23 cellular contexts compared by ENCODE assay signal in genomic region chr5:53099546-53099945, GRCh38. TPM values are rescaled to one million over a fixed set of nuclear protein-coding genes. Genes with fewer than 3 reads are reported as not detected.
DNase-seq lines count a peak whose midpoint lies in the region; ATAC-seq lines count a peak whose summit lies in the region.
"Had no signal": no experiment of that assay in that cellular context is flagged by ENCODE, and none has a peak within 500 bp of the region (broad histone marks: within the 10 kb centered on the region; RNA-seq: fewer than 3 reads in every experiment).

No MANE protein-coding gene starts in this region.

- CTCF ChIA-PET in activated CD8-positive, alpha-beta T cell treated with anti-CD3 and anti-CD28 coated beads, Interleukin-2, amount 10 ng/mL, durations not matched to agents 7 days and 5 days (lab: Charles Lee): interaction anchor here (1.0 to 15.9 kb wide), 5 partner anchors 10 to 154 kb away, joined by 3 to 282 read pairs (median 5); no protein-coding TSS in a partner anchor

- peak overlapping the region; percentile 31 for H3K27ac ChIP-seq in stomach smooth muscle (ENCODE audit: low read length)
- H3K27ac ChIP-seq: neural progenitor cell, transverse colon had no signal

- no peaks in the 10 kb centered on the region for H3K9me3 Mint-ChIP-seq in activated T-cell treated with anti-CD3 and anti-CD28 coated beads, Interleukin-2, amount 50 U/mL, for 24 hours
- H3K9me3 Mint-ChIP-seq in activated naive CD8-positive, alpha-beta T cell treated with anti-CD3 and anti-CD28 coated beads, Interleukin-2, amount 50 U/mL, for 24 hours: no peaks in the 10 kb centered on the region
- no peaks in the 10 kb centered on the region for H3K9me3 Mint-ChIP-seq in activated CD8-positive, alpha-beta T cell treated with anti-CD3 and anti-CD28 coated beads, Interleukin-2, amount 10 ng/mL, durations not matched to agents 7 days and 5 days (ENCODE audit: insufficient read depth)
- H3K9me3 Mint-ChIP-seq: activated CD8-positive, alpha-beta T cell treated with anti-CD3 and anti-CD28 coated beads for 36 hours; activated T-cell treated with anti-CD3 and anti-CD28 coated beads, Interleukin-2, amount 50 U/mL, for 72 hours; effector memory CD8-positive, alpha-beta T cell; IgD-negative memory B cell; neural progenitor cell; stimulated activated naive B cell treated with anti-CD40 and anti-IgM and Interleukin-4, amounts not matched to agents 10 μg/mL and 1 μg/mL and 100 μg/mL, for 72 hours; WTC11 had no signal

- peak overlapping the region; percentile 39 for H3K27ac Mint-ChIP-seq in activated T-cell treated with anti-CD3 and anti-CD28 coated beads, Interleukin-2, amount 50 U/mL, for 24 hours
- peak overlapping the region; percentile 7 for H3K27ac Mint-ChIP-seq in activated naive CD8-positive, alpha-beta T cell treated with anti-CD3 and anti-CD28 coated beads, Interleukin-2, amount 50 U/mL, for 24 hours
- no peak overlapping the region for H3K27ac Mint-ChIP-seq in activated CD8-positive, alpha-beta T cell treated with anti-CD3 and anti-CD28 coated beads, Interleukin-2, amount 10 ng/mL, durations not matched to agents 7 days and 5 days
- H3K27ac Mint-ChIP-seq: activated CD8-positive, alpha-beta T cell treated with anti-CD3 and anti-CD28 coated beads for 36 hours; IgD-negative memory B cell; neural progenitor cell; stimulated activated naive B cell treated with anti-CD40 and anti-IgM and Interleukin-4, amounts not matched to agents 10 μg/mL and 1 μg/mL and 100 μg/mL, for 72 hours; WTC11 had no signal

- POLR2A ChIA-PET in activated CD8-positive, alpha-beta T cell treated with anti-CD3 and anti-CD28 coated beads, Interleukin-2, amount 10 ng/mL, durations not matched to agents 7 days and 5 days (lab: Charles Lee): no interaction called here

- no peaks in the 10 kb centered on the region for H3K27me3 ChIP-seq in stomach smooth muscle (ENCODE audit: control insufficient read depth in 1 of 2, insufficient read depth in 2 of 2, low read length in 2 of 2)
- H3K27me3 ChIP-seq: neural progenitor cell, transverse colon had no signal

- no peaks in the 10 kb centered on the region for H3K4me1 ChIP-seq in stomach smooth muscle (ENCODE audit: control insufficient read depth, insufficient read depth, low read length)
- H3K4me1 ChIP-seq: neural progenitor cell, transverse colon had no signal

- ATAC-seq in activated naive CD8-positive, alpha-beta T cell treated with anti-CD3 and anti-CD28 coated beads, Interleukin-2, amount 50 U/mL, for 24 hours: no peak
- ATAC-seq in activated CD8-positive, alpha-beta T cell treated with anti-CD3 and anti-CD28 coated beads, Interleukin-2, amount 10 ng/mL, durations not matched to agents 7 days and 5 days: no peak
- ATAC-seq: activated CD8-positive, alpha-beta T cell treated with anti-CD3 and anti-CD28 coated beads for 36 hours; activated T-cell treated with anti-CD3 and anti-CD28 coated beads, Interleukin-2, amount 50 U/mL, for 72 hours; effector memory CD8-positive, alpha-beta T cell; left cardiac atrium; Right ventricle myocardium inferior; WTC11 had no signal

- H3K4me1 Mint-ChIP-seq in activated T-cell treated with anti-CD3 and anti-CD28 coated beads, Interleukin-2, amount 50 U/mL, for 24 hours (ENCODE audit: low read depth): peaks cover 10% of the 10 kb centered on the region
- H3K4me1 Mint-ChIP-seq in activated naive CD8-positive, alpha-beta T cell treated with anti-CD3 and anti-CD28 coated beads, Interleukin-2, amount 50 U/mL, for 24 hours: peaks cover 4% of the 10 kb centered on the region
- peaks cover 12% of the 10 kb centered on the region for H3K4me1 Mint-ChIP-seq in activated CD8-positive, alpha-beta T cell treated with anti-CD3 and anti-CD28 coated beads, Interleukin-2, amount 10 ng/mL, durations not matched to agents 7 days and 5 days (ENCODE audit: low read depth)
- H3K4me1 Mint-ChIP-seq: WTC11 had no signal

- H3K4me3 ChIP-seq in stomach smooth muscle (ENCODE audit: low read length in 2 of 2): no peak overlapping the region
- H3K4me3 ChIP-seq: neural progenitor cell, transverse colon had no signal

- peaks cover 81% of the 10 kb centered on the region for H3K36me3 Mint-ChIP-seq in activated T-cell treated with anti-CD3 and anti-CD28 coated beads, Interleukin-2, amount 50 U/mL, for 24 hours (ENCODE audit: low read depth)
- peaks cover 23% of the 10 kb centered on the region for H3K36me3 Mint-ChIP-seq in activated naive CD8-positive, alpha-beta T cell treated with anti-CD3 and anti-CD28 coated beads, Interleukin-2, amount 50 U/mL, for 24 hours (ENCODE audit: low read depth)
- H3K36me3 Mint-ChIP-seq in activated CD8-positive, alpha-beta T cell treated with anti-CD3 and anti-CD28 coated beads, Interleukin-2, amount 10 ng/mL, durations not matched to agents 7 days and 5 days (ENCODE audit: low read depth): peaks cover 57% of the 10 kb centered on the region
- H3K36me3 Mint-ChIP-seq: WTC11 had no signal

- no peak overlapping the region for H3K9ac ChIP-seq in stomach smooth muscle (ENCODE audit: low read length in 2 of 2)
- H3K9ac ChIP-seq: neural progenitor cell had no signal

- H3K27me3 Mint-ChIP-seq in activated T-cell treated with anti-CD3 and anti-CD28 coated beads, Interleukin-2, amount 50 U/mL, for 24 hours: no peaks in the 10 kb centered on the region
- no peaks in the 10 kb centered on the region for H3K27me3 Mint-ChIP-seq in activated naive CD8-positive, alpha-beta T cell treated with anti-CD3 and anti-CD28 coated beads, Interleukin-2, amount 50 U/mL, for 24 hours
- no peaks in the 10 kb centered on the region for H3K27me3 Mint-ChIP-seq in activated CD8-positive, alpha-beta T cell treated with anti-CD3 and anti-CD28 coated beads, Interleukin-2, amount 10 ng/mL, durations not matched to agents 7 days and 5 days (ENCODE audit: low read depth)
- H3K27me3 Mint-ChIP-seq: activated CD8-positive, alpha-beta T cell treated with anti-CD3 and anti-CD28 coated beads for 36 hours; effector memory CD8-positive, alpha-beta T cell; IgD-negative memory B cell; stimulated activated naive B cell treated with anti-CD40 and anti-IgM and Interleukin-4, amounts not matched to agents 10 μg/mL and 1 μg/mL and 100 μg/mL, for 72 hours had no signal

- H3K9me3 ChIP-seq in stomach smooth muscle (ENCODE audit: control insufficient read depth in 2 of 2, low read length in 2 of 2): no peaks in the 10 kb centered on the region
- H3K9me3 ChIP-seq: transverse colon had no signal

- H3K4me3 Mint-ChIP-seq in activated T-cell treated with anti-CD3 and anti-CD28 coated beads, Interleukin-2, amount 50 U/mL, for 24 hours: no peak overlapping the region
- no peak overlapping the region for H3K4me3 Mint-ChIP-seq in activated naive CD8-positive, alpha-beta T cell treated with anti-CD3 and anti-CD28 coated beads, Interleukin-2, amount 50 U/mL, for 24 hours
- H3K4me3 Mint-ChIP-seq in activated CD8-positive, alpha-beta T cell treated with anti-CD3 and anti-CD28 coated beads, Interleukin-2, amount 10 ng/mL, durations not matched to agents 7 days and 5 days: no peak overlapping the region
- H3K4me3 Mint-ChIP-seq: activated CD8-positive, alpha-beta T cell treated with anti-CD3 and anti-CD28 coated beads for 36 hours; activated T-cell treated with anti-CD3 and anti-CD28 coated beads, Interleukin-2, amount 50 U/mL, for 72 hours; effector memory CD8-positive, alpha-beta T cell; IgD-negative memory B cell; neural progenitor cell; stimulated activated naive B cell treated with anti-CD40 and anti-IgM and Interleukin-4, amounts not matched to agents 10 μg/mL and 1 μg/mL and 100 μg/mL, for 72 hours; WTC11 had no signal

- no peak for DNase-seq in activated T-cell treated with anti-CD3 and anti-CD28 coated beads, Interleukin-2, amount 50 U/mL, for 24 hours
- DNase-seq in activated T-cell treated with anti-CD3 and anti-CD28 coated beads for 4 hours (no peak), iris pigment epithelial cell (ENCODE audit: low read depth) (peak; percentile 23), NAMALWA (ENCODE audit: low spot score) (no peak)
- no peak for DNase-seq in activated naive CD8-positive, alpha-beta T cell treated with anti-CD3 and anti-CD28 coated beads, Interleukin-2, amount 50 U/mL, for 24 hours
- no peak for DNase-seq in activated CD8-positive, alpha-beta T cell treated with anti-CD3 and anti-CD28 coated beads, Interleukin-2, amount 10 ng/mL, durations not matched to agents 7 days and 5 days
- no peak for DNase-seq in activated CD4-positive, alpha-beta T cell treated with anti-CD3 and anti-CD28 coated beads for 48 hours
- DNase-seq: activated CD8-positive, alpha-beta T cell treated with anti-CD3 and anti-CD28 coated beads for 36 hours; activated T-cell treated with anti-CD3 and anti-CD28 coated beads, Interleukin-2, amount 50 U/mL, for 72 hours; C1 segment of cervical spinal cord; effector memory CD8-positive, alpha-beta T cell; hippocampal formation; left cardiac atrium; NCI-H2081; NCI-H524 treated with DMSO at 0.1 percent for 48 hours; stimulated activated CD4-positive, alpha-beta T cell treated with anti-CD3 and anti-CD28 coated beads, Interleukin-15, amount 100 ng/mL, for 24 hours; stimulated activated naive B cell treated with anti-CD40 and anti-IgM and Interleukin-4, amounts not matched to agents 10 μg/mL and 1 μg/mL and 100 μg/mL, for 72 hours; transverse colon had no signal

- H3K36me3 ChIP-seq in stomach smooth muscle (ENCODE audit: control insufficient read depth in 2 of 2, insufficient read depth in 2 of 2, low read length in 2 of 2): peaks cover 18 to 26% of the 10 kb centered on the region in 2 donors
- H3K36me3 ChIP-seq: neural progenitor cell had no signal

RNA-seq across cellular contexts. Expression of gene MOCS2, which starts 10.0 kb away (rescaled TPM):
- total RNA-seq in activated CD8-positive, alpha-beta T cell treated with anti-CD3 and anti-CD28 coated beads, Interleukin-2, amount 10 ng/mL, durations not matched to agents 7 days and 5 days: 10 to 100 TPM; 30.7 TPM
